Comparison of ENCODE assay signal across 25 cellular contexts in the genomic region with DNA sequence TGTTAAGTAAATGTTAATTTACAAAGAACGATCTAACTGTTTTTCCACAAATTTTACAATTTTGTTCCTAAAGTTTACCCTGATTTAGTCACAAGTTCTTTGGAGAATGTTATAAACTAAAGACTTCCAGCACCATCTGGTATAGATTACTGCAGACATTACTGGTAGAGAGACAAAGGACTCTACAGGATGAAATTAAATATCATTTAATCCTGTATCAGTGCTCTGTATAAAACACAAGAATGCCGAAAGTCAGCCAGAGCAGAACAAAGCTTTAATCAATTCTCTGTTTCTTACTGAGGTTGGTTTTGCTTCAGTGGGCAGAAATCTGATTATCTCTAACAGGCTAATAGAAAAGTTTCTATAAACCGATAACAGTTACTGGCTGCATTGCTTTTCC.
"Had no signal": no experiment of that assay in that cellular context is flagged by ENCODE, and none has a peak within 500 bp of the region (broad histone marks: within the 10 kb centered on the region; RNA-seq: fewer than 3 reads in every experiment).

No MANE protein-coding gene starts in this region.

- DNase-seq: activated CD4-positive, alpha-beta T cell treated with anti-CD3 and anti-CD28 coated beads, Interleukin-2, amount 10 ng/mL, durations not matched to agents 24 days and 14 days; activated CD8-positive, alpha-beta memory T cell treated with anti-CD3 and anti-CD28 coated beads, Interleukin-2, amount 10 ng/mL, durations not matched to agents 7 days and 5 days; activated CD8-positive, alpha-beta T cell treated with anti-CD3 and anti-CD28 coated beads for 36 hours; activated effector memory CD4-positive, alpha-beta T cell treated with anti-CD3 and anti-CD28 coated beads, Interleukin-2, amount 50 U/mL, for 16 hours; activated naive CD4-positive, alpha-beta T cell treated with anti-CD3 and anti-CD28 coated beads, Interleukin-2, amount 50 U/mL, for 16 hours; activated naive CD8-positive, alpha-beta T cell treated with anti-CD3 and anti-CD28 coated beads, Interleukin-2, amount 50 U/mL, for 24 hours; activated T-cell treated with anti-CD3 and anti-CD28 coated beads for 4 hours; aorta; effector CD4-positive, alpha-beta T cell; head of caudate nucleus; left ventricle myocardium superior; naive B cell; occipital lobe; retina; stimulated activated CD4-positive, alpha-beta T cell treated with anti-CD3 and anti-CD28 coated beads, Interleukin-2, amount 100 ng/mL, for 48 hours; stimulated activated naive CD4-positive, alpha-beta T cell; testis; trophoblast cell; uterus had no signal

- H3K4me3 Mint-ChIP-seq: activated CD4-positive, alpha-beta T cell treated with anti-CD3 and anti-CD28 coated beads, Interleukin-2, amount 10 ng/mL, durations not matched to agents 24 days and 14 days; activated CD8-positive, alpha-beta memory T cell treated with anti-CD3 and anti-CD28 coated beads, Interleukin-2, amount 10 ng/mL, durations not matched to agents 7 days and 5 days; activated CD8-positive, alpha-beta T cell treated with anti-CD3 and anti-CD28 coated beads for 36 hours; activated naive CD8-positive, alpha-beta T cell treated with anti-CD3 and anti-CD28 coated beads, Interleukin-2, amount 50 U/mL, for 24 hours; brain; memory B cell; naive B cell; T-helper 2 cell treated with Interferon-gamma antibody and Interleukin-4, amounts not matched to agents 5 μg/mL and 100 μg/mL, for 36 hours had no signal

- H3K9me3 ChIP-seq: testis, uterus had no signal

- H3K27me3 Mint-ChIP-seq: activated CD4-positive, alpha-beta T cell treated with anti-CD3 and anti-CD28 coated beads, Interleukin-2, amount 10 ng/mL, durations not matched to agents 24 days and 14 days; activated CD8-positive, alpha-beta memory T cell treated with anti-CD3 and anti-CD28 coated beads, Interleukin-2, amount 10 ng/mL, durations not matched to agents 7 days and 5 days; activated CD8-positive, alpha-beta T cell treated with anti-CD3 and anti-CD28 coated beads for 36 hours; activated naive CD8-positive, alpha-beta T cell treated with anti-CD3 and anti-CD28 coated beads, Interleukin-2, amount 50 U/mL, for 24 hours; brain; memory B cell; naive B cell had no signal

- H3K4me1 ChIP-seq: gastroesophageal sphincter, testis, uterus had no signal

- H3K27ac Mint-ChIP-seq: activated CD4-positive, alpha-beta T cell treated with anti-CD3 and anti-CD28 coated beads, Interleukin-2, amount 10 ng/mL, durations not matched to agents 24 days and 14 days; activated CD8-positive, alpha-beta memory T cell treated with anti-CD3 and anti-CD28 coated beads, Interleukin-2, amount 10 ng/mL, durations not matched to agents 7 days and 5 days; activated CD8-positive, alpha-beta T cell treated with anti-CD3 and anti-CD28 coated beads for 36 hours; activated naive CD8-positive, alpha-beta T cell treated with anti-CD3 and anti-CD28 coated beads, Interleukin-2, amount 50 U/mL, for 24 hours; memory B cell; naive B cell; T-helper 2 cell treated with Interferon-gamma antibody and Interleukin-4, amounts not matched to agents 5 μg/mL and 100 μg/mL, for 36 hours had no signal

- H3K36me3 ChIP-seq: gastroesophageal sphincter, uterus had no signal

- H3K36me3 Mint-ChIP-seq: activated CD8-positive, alpha-beta memory T cell treated with anti-CD3 and anti-CD28 coated beads, Interleukin-2, amount 10 ng/mL, durations not matched to agents 7 days and 5 days; brain; memory B cell; naive B cell had no signal

- H3K4me1 Mint-ChIP-seq: activated CD4-positive, alpha-beta T cell treated with anti-CD3 and anti-CD28 coated beads, Interleukin-2, amount 10 ng/mL, durations not matched to agents 24 days and 14 days; activated CD8-positive, alpha-beta memory T cell treated with anti-CD3 and anti-CD28 coated beads, Interleukin-2, amount 10 ng/mL, durations not matched to agents 7 days and 5 days; activated naive CD8-positive, alpha-beta T cell treated with anti-CD3 and anti-CD28 coated beads, Interleukin-2, amount 50 U/mL, for 24 hours; brain; memory B cell; naive B cell had no signal

- ATAC-seq: activated CD4-positive, CD25-positive, alpha-beta regulatory T cell treated with anti-CD3 and anti-CD28 coated beads, Interleukin-2, amount 50 U/mL, for 24 hours; activated CD8-positive, alpha-beta memory T cell treated with anti-CD3 and anti-CD28 coated beads, Interleukin-2, amount 10 ng/mL, durations not matched to agents 7 days and 5 days; activated CD8-positive, alpha-beta T cell treated with anti-CD3 and anti-CD28 coated beads for 36 hours; activated naive CD8-positive, alpha-beta T cell treated with anti-CD3 and anti-CD28 coated beads, Interleukin-2, amount 50 U/mL, for 24 hours; gastroesophageal sphincter; left ventricle myocardium superior had no signal

- H3K4me3 ChIP-seq: gastroesophageal sphincter, testis, uterus had no signal

- H3K27ac ChIP-seq: gastroesophageal sphincter, testis, uterus, VCaP had no signal

- H3K27me3 ChIP-seq: gastroesophageal sphincter, testis, uterus had no signal
